ENCODE assay signal across 1 cellular context in the genomic region with DNA sequence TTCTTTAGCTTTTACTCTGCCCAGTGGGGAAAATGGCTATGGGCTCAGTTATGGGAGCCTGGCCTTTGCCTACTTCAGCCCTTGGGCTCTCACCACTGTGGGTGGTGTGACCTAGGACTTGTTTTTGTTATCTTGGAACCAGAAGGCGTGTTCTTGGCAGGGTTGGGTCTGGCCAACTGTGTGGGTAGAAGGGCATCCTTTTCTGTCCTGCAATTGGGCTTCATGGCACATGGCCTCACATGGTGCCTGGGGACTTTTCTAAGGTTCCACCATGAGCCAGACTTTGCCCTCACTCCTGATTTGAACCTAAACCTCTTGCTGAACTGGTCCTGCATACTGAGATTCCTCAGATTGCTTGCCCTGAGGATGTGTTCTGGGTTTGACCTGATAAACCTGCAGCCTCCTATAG.
TF ChIP-seq lines count a peak whose summit lies in the region.

No MANE protein-coding gene starts in this region.

TF ChIP-seq in HepG2, 621 proteins besides CTCF, POLR2A, EP300 and RAD21 (continues in another document):
- TF ChIP-seq, protein P1, sequence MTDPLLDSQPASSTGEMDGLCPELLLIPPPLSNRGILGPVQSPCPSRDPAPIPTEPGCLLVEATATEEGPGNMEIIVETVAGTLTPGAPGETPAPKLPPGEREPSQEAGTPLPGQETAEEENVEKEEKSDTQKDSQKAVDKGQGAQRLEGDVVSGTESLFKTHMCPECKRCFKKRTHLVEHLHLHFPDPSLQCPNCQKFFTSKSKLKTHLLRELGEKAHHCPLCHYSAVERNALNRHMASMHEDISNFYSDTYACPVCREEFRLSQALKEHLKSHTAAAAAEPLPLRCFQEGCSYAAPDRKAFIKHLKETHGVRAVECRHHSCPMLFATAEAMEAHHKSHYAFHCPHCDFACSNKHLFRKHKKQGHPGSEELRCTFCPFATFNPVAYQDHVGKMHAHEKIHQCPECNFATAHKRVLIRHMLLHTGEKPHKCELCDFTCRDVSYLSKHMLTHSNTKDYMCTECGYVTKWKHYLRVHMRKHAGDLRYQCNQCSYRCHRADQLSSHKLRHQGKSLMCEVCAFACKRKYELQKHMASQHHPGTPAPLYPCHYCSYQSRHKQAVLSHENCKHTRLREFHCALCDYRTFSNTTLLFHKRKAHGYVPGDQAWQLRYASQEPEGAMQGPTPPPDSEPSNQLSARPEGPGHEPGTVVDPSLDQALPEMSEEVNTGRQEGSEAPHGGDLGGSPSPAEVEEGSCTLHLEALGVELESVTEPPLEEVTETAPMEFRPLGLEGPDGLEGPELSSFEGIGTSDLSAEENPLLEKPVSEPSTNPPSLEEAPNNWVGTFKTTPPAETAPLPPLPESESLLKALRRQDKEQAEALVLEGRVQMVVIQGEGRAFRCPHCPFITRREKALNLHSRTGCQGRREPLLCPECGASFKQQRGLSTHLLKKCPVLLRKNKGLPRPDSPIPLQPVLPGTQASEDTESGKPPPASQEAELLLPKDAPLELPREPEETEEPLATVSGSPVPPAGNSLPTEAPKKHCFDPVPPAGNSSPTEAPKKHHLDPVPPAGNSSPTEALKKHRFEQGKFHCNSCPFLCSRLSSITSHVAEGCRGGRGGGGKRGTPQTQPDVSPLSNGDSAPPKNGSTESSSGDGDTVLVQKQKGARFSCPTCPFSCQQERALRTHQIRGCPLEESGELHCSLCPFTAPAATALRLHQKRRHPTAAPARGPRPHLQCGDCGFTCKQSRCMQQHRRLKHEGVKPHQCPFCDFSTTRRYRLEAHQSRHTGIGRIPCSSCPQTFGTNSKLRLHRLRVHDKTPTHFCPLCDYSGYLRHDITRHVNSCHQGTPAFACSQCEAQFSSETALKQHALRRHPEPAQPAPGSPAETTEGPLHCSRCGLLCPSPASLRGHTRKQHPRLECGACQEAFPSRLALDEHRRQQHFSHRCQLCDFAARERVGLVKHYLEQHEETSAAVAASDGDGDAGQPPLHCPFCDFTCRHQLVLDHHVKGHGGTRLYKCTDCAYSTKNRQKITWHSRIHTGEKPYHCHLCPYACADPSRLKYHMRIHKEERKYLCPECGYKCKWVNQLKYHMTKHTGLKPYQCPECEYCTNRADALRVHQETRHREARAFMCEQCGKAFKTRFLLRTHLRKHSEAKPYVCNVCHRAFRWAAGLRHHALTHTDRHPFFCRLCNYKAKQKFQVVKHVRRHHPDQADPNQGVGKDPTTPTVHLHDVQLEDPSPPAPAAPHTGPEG (CRISPR knock-in tag; IDR thresholded peaks at IDR 0.05), result no peak
- TF ChIP-seq NFKB2 (CRISPR knock-in tag; IDR thresholded peaks at IDR 0.05; ENCODE audit: borderline replicate concordance) (no peak), CBFB (CRISPR knock-in tag; IDR thresholded peaks at IDR 0.05) (no peak), NRL (CRISPR knock-in tag; IDR thresholded peaks at IDR 0.05; ENCODE audit: borderline replicate concordance) (no peak), HIVEP1 (CRISPR knock-in tag; IDR thresholded peaks at IDR 0.05) (no peak), SOX5 (CRISPR knock-in tag; IDR thresholded peaks at IDR 0.05; ENCODE audit: borderline replicate concordance) (no peak), POLR2G (IDR thresholded peaks at IDR 0.05; ENCODE audit: low read depth, low read length) (no peak), PAWR (CRISPR knock-in tag; IDR thresholded peaks at IDR 0.05; ENCODE audit: borderline replicate concordance) (no peak), ZBTB38 (CRISPR knock-in tag; IDR thresholded peaks at IDR 0.05) (no peak), ETV6 (CRISPR knock-in tag; conservative IDR thresholded peaks at IDR 0.05) (no peak), ZNF441 (CRISPR knock-in tag; IDR thresholded peaks at IDR 0.05; ENCODE audit: borderline replicate concordance) (no peak), SSRP1 (CRISPR knock-in tag; IDR thresholded peaks at IDR 0.05) (no peak), SMAD1 (CRISPR knock-in tag; IDR thresholded peaks at IDR 0.05; ENCODE audit: borderline replicate concordance, low read depth) (no peak), NAIF1 (CRISPR knock-in tag; IDR thresholded peaks at IDR 0.05; ENCODE audit: borderline replicate concordance) (no peak), GPN1 (CRISPR knock-in tag; IDR thresholded peaks at IDR 0.05; ENCODE audit: borderline replicate concordance) (no peak), SMC3 (IDR thresholded peaks at IDR 0.05; ENCODE audit: low read length) (no peak), SP1 (IDR thresholded peaks at IDR 0.05) (no peak), SP1 (CRISPR knock-in tag; IDR thresholded peaks at IDR 0.05) (no peak), ZNF605 (CRISPR knock-in tag; IDR thresholded peaks at IDR 0.05) (no peak), ZNF713 (CRISPR knock-in tag; IDR thresholded peaks at IDR 0.05) (no peak), KDM4B (CRISPR knock-in tag; IDR thresholded peaks at IDR 0.05) (no peak), ZNF674 (CRISPR knock-in tag; IDR thresholded peaks at IDR 0.05; ENCODE audit: low read depth) (no peak), SNAI1 (CRISPR knock-in tag; IDR thresholded peaks at IDR 0.05; ENCODE audit: borderline replicate concordance) (no peak), ZNF850 (CRISPR knock-in tag; conservative IDR thresholded peaks at IDR 0.05) (no peak), PTBP1 (IDR thresholded peaks at IDR 0.05; ENCODE audit: low read depth, low read length, poor library complexity, severe bottlenecking) (no peak), SP4 (CRISPR knock-in tag; IDR thresholded peaks at IDR 0.05) (no peak), ZSCAN12 (CRISPR knock-in tag; IDR thresholded peaks at IDR 0.05) (0 out of 2 replicates have a peak, but pooled peaks have one; percentile 28), ZNF17 (CRISPR knock-in tag; IDR thresholded peaks at IDR 0.05) (no peak), SKI (IDR thresholded peaks at IDR 0.05; ENCODE audit: partially characterized antibody) (no peak), RARG (CRISPR knock-in tag; IDR thresholded peaks at IDR 0.05; ENCODE audit: low read depth) (no peak), KAT2B (IDR thresholded peaks at IDR 0.05; ENCODE audit: borderline replicate concordance, low read depth, low read length) (no peak), ZNF792 (CRISPR knock-in tag; IDR thresholded peaks at IDR 0.05) (no peak; the same call in 1 of the 2 replicates), IKZF1 (IDR thresholded peaks at IDR 0.05) (no peak), RBM22 (optimal IDR thresholded peaks at IDR 0.05; ENCODE audit: low read length) (no peak), ZNF543 (CRISPR knock-in tag; IDR thresholded peaks at IDR 0.05) (no peak), ZNF33A (CRISPR knock-in tag; IDR thresholded peaks at IDR 0.05; ENCODE audit: borderline replicate concordance) (no peak), MTF2 (CRISPR knock-in tag; IDR thresholded peaks at IDR 0.05; ENCODE audit: borderline replicate concordance) (no peak), GATAD2A (CRISPR knock-in tag; IDR thresholded peaks at IDR 0.05) (no peak), HHEX (CRISPR knock-in tag; IDR thresholded peaks at IDR 0.05) (no peak), ZNF572 (CRISPR knock-in tag; IDR thresholded peaks at IDR 0.05) (peak; percentile 72; the same call in 1 of the 2 replicates), ZNF557 (CRISPR knock-in tag; IDR thresholded peaks at IDR 0.05) (no peak), ZNF24 (IDR thresholded peaks at IDR 0.05) (no peak), NFIC (IDR thresholded peaks at IDR 0.05; ENCODE audit: low read length) (no peak), ZNF577 (CRISPR knock-in tag; IDR thresholded peaks at IDR 0.05; ENCODE audit: borderline replicate concordance, low read depth) (no peak), GATAD1 (CRISPR knock-in tag; IDR thresholded peaks at IDR 0.05) (no peak), TSC22D2 (CRISPR knock-in tag; IDR thresholded peaks at IDR 0.05; ENCODE audit: borderline replicate concordance) (no peak; the same call in 1 of the 2 replicates), EED (CRISPR knock-in tag; IDR thresholded peaks at IDR 0.05) (no peak), SRSF9 (IDR thresholded peaks at IDR 0.05; ENCODE audit: borderline replicate concordance, insufficient read depth, low read depth, low read length, poor library complexity, severe bottlenecking) (no peak)
- TF ChIP-seq, protein P2, sequence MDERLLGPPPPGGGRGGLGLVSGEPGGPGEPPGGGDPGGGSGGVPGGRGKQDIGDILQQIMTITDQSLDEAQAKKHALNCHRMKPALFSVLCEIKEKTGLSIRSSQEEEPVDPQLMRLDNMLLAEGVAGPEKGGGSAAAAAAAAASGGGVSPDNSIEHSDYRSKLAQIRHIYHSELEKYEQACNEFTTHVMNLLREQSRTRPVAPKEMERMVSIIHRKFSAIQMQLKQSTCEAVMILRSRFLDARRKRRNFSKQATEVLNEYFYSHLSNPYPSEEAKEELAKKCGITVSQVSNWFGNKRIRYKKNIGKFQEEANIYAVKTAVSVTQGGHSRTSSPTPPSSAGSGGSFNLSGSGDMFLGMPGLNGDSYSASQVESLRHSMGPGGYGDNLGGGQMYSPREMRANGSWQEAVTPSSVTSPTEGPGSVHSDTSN (CRISPR knock-in tag; IDR thresholded peaks at IDR 0.05), result no peak
- TF ChIP-seq, protein P3, sequence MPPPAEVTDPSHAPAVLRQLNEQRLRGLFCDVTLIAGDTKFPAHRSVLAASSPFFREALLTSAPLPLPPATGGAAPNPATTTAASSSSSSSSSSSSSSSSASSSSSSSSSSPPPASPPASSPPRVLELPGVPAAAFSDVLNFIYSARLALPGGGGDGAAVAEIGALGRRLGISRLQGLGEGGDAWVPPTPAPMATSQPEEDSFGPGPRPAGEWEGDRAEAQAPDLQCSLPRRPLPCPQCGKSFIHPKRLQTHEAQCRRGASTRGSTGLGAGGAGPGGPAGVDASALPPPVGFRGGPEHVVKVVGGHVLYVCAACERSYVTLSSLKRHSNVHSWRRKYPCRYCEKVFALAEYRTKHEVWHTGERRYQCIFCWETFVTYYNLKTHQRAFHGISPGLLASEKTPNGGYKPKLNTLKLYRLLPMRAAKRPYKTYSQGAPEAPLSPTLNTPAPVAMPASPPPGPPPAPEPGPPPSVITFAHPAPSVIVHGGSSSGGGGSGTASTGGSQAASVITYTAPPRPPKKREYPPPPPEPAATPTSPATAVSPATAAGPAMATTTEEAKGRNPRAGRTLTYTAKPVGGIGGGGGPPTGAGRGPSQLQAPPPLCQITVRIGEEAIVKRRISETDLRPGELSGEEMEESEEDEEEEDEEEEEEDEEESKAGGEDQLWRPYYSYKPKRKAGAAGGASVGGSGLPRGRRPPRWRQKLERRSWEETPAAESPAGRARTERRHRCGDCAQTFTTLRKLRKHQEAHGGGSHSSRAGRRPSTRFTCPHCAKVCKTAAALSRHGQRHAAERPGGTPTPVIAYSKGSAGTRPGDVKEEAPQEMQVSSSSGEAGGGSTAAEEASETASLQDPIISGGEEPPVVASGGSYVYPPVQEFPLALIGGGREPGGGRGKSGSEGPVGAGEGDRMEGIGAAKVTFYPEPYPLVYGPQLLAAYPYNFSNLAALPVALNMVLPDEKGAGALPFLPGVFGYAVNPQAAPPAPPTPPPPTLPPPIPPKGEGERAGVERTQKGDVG (CRISPR knock-in tag; IDR thresholded peaks at IDR 0.05; ENCODE audit: borderline replicate concordance), result no peak
- TF ChIP-seq, protein P4, sequence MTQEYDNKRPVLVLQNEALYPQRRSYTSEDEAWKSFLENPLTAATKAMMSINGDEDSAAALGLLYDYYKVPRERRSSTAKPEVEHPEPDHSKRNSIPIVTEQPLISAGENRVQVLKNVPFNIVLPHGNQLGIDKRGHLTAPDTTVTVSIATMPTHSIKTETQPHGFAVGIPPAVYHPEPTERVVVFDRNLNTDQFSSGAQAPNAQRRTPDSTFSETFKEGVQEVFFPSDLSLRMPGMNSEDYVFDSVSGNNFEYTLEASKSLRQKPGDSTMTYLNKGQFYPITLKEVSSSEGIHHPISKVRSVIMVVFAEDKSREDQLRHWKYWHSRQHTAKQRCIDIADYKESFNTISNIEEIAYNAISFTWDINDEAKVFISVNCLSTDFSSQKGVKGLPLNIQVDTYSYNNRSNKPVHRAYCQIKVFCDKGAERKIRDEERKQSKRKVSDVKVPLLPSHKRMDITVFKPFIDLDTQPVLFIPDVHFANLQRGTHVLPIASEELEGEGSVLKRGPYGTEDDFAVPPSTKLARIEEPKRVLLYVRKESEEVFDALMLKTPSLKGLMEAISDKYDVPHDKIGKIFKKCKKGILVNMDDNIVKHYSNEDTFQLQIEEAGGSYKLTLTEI (CRISPR knock-in tag; conservative IDR thresholded peaks at IDR 0.05), result no peak
- TF ChIP-seq, protein P5, sequence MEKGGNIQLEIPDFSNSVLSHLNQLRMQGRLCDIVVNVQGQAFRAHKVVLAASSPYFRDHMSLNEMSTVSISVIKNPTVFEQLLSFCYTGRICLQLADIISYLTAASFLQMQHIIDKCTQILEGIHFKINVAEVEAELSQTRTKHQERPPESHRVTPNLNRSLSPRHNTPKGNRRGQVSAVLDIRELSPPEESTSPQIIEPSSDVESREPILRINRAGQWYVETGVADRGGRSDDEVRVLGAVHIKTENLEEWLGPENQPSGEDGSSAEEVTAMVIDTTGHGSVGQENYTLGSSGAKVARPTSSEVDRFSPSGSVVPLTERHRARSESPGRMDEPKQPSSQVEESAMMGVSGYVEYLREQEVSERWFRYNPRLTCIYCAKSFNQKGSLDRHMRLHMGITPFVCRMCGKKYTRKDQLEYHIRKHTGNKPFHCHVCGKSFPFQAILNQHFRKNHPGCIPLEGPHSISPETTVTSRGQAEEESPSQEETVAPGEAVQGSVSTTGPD (CRISPR knock-in tag; IDR thresholded peaks at IDR 0.05), result no peak
- TF ChIP-seq, protein P6, sequence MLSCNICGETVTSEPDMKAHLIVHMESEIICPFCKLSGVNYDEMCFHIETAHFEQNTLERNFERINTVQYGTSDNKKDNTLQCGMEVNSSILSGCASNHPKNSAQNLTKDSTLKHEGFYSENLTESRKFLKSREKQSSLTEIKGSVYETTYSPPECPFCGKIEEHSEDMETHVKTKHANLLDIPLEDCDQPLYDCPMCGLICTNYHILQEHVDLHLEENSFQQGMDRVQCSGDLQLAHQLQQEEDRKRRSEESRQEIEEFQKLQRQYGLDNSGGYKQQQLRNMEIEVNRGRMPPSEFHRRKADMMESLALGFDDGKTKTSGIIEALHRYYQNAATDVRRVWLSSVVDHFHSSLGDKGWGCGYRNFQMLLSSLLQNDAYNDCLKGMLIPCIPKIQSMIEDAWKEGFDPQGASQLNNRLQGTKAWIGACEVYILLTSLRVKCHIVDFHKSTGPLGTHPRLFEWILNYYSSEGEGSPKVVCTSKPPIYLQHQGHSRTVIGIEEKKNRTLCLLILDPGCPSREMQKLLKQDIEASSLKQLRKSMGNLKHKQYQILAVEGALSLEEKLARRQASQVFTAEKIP (CRISPR knock-in tag; IDR thresholded peaks at IDR 0.05; ENCODE audit: borderline replicate concordance), result no peak
- TF ChIP-seq, protein P7, sequence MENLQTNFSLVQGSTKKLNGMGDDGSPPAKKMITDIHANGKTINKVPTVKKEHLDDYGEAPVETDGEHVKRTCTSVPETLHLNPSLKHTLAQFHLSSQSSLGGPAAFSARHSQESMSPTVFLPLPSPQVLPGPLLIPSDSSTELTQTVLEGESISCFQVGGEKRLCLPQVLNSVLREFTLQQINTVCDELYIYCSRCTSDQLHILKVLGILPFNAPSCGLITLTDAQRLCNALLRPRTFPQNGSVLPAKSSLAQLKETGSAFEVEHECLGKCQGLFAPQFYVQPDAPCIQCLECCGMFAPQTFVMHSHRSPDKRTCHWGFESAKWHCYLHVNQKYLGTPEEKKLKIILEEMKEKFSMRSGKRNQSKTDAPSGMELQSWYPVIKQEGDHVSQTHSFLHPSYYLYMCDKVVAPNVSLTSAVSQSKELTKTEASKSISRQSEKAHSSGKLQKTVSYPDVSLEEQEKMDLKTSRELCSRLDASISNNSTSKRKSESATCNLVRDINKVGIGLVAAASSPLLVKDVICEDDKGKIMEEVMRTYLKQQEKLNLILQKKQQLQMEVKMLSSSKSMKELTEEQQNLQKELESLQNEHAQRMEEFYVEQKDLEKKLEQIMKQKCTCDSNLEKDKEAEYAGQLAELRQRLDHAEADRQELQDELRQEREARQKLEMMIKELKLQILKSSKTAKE (CRISPR knock-in tag; IDR thresholded peaks at IDR 0.05; ENCODE audit: borderline replicate concordance), result no peak
